8 cellular contexts compared by ENCODE assay signal in genomic region chr1:53739109-53739681, GRCh38. TPM values are rescaled to one million over a fixed set of nuclear protein-coding genes. Genes with fewer than 3 reads are reported as not detected.
A peak's percentile ranks its signal among the peaks of the same experiment; 100 is the strongest.
DNase-seq lines count a peak whose midpoint lies in the region; ATAC-seq and TF ChIP-seq lines count a peak whose summit lies in the region.

Gene GLIS1, minus strand, starts transcription at chr1:53739164. Its CDS starts 1,100 bp downstream, at chr1:53738064.

- intact Hi-C loops in esophagus squamous epithelium (cut with DNase I) = no loop called here

- H3K4me3 Mint-ChIP-seq in CD4-positive, CD25-positive, alpha-beta regulatory T cell = peak within 1 kb of the TSS; percentile 25 to 76 (median 64)
- peak within 1 kb of the TSS; percentile 50 for H3K4me3 Mint-ChIP-seq in stimulated activated effector memory CD8-positive, alpha-beta T cell treated with anti-CD3 and anti-CD28 coated beads, Interleukin-12 subunit alpha, Interleukin-12 subunit beta, amount 100 ng/mL, for 72 hours

- peaks cover 0 to 11% (median 3%) of the 10 kb centered on the region in 4 donors for H3K4me1 Mint-ChIP-seq in CD4-positive, CD25-positive, alpha-beta regulatory T cell
- H3K4me1 Mint-ChIP-seq in stimulated activated effector memory CD8-positive, alpha-beta T cell treated with anti-CD3 and anti-CD28 coated beads, Interleukin-12 subunit alpha, Interleukin-12 subunit beta, amount 100 ng/mL, for 72 hours = no peaks in the 10 kb centered on the region

- H3K36me3 ChIP-seq in CD4-positive, CD25-positive, alpha-beta regulatory T cell (ENCODE audit: control insufficient read depth, insufficient read depth, low read length) = no peaks in the 10 kb centered on the region
- no peaks in the 10 kb centered on the region for H3K36me3 ChIP-seq in esophagus squamous epithelium
- no peaks in the 10 kb centered on the region for H3K36me3 ChIP-seq in mucosa of stomach (ENCODE audit: control insufficient read depth, insufficient read depth, low read length)

- H3K4me3 ChIP-seq in CD4-positive, CD25-positive, alpha-beta regulatory T cell (ENCODE audit: low read depth, low read length) = peak within 1 kb of the TSS; percentile 26
- H3K4me3 ChIP-seq in esophagus squamous epithelium (peak within 1 kb of the TSS; percentile 28 to 82 (median 54)), mucosa of stomach (ENCODE audit: low read length) (no peak within 1 kb of the TSS)

- peak; percentile 43 to 62 for ATAC-seq in CD4-positive, CD25-positive, alpha-beta regulatory T cell (ENCODE audit: low read depth in 2 of 2)
- peak; percentile 96 for ATAC-seq in GM19328 (IDR thresholded peaks at IDR 0.05; ENCODE audit: unreplicated experiment)
- ATAC-seq in HG03432 (IDR thresholded peaks at IDR 0.05; ENCODE audit: unreplicated experiment) = peak; percentile 98
- ATAC-seq in stimulated activated effector memory CD8-positive, alpha-beta T cell treated with anti-CD3 and anti-CD28 coated beads, Interleukin-12 subunit alpha, Interleukin-12 subunit beta, amount 100 ng/mL, for 72 hours = peak; percentile 89

- peaks cover 73% of the 10 kb centered on the region for H3K27me3 Mint-ChIP-seq in CD4-positive, CD25-positive, alpha-beta regulatory T cell

- H3K4me1 ChIP-seq in CD4-positive, CD25-positive, alpha-beta regulatory T cell (ENCODE audit: control insufficient read depth, insufficient read depth, low read length, poor library complexity, severe bottlenecking) = peaks cover 12% of the 10 kb centered on the region
- H3K4me1 ChIP-seq in esophagus squamous epithelium = peaks cover 8 to 35% (median 23%) of the 10 kb centered on the region in 3 donors
- peaks cover 15% of the 10 kb centered on the region for H3K4me1 ChIP-seq in mucosa of stomach (ENCODE audit: control insufficient read depth, insufficient read depth, low read length)

- H3K27ac Mint-ChIP-seq in CD4-positive, CD25-positive, alpha-beta regulatory T cell = no peak within 1 kb of the TSS
- no peak within 1 kb of the TSS for H3K27ac Mint-ChIP-seq in stimulated activated effector memory CD8-positive, alpha-beta T cell treated with anti-CD3 and anti-CD28 coated beads, Interleukin-12 subunit alpha, Interleukin-12 subunit beta, amount 100 ng/mL, for 72 hours

- H3K9ac ChIP-seq in mucosa of stomach (ENCODE audit: low read length) = peak within 1 kb of the TSS; percentile 28

- no peak for TF ChIP-seq CTCF in esophagus squamous epithelium (IDR thresholded peaks at IDR 0.05)

- TF ChIP-seq POLR2A in esophagus squamous epithelium (IDR thresholded peaks at IDR 0.05) = no peak

- H3K27ac ChIP-seq in CD4-positive, CD25-positive, alpha-beta regulatory T cell (ENCODE audit: insufficient read depth, low read length, poor library complexity, severe bottlenecking) = no peak within 1 kb of the TSS
- peak within 1 kb of the TSS in 3 of 4 donors; percentile 8 to 68 (median 61) for H3K27ac ChIP-seq in esophagus squamous epithelium

- 0% methylated on average over 3 of the region's 73 CpGs; no CpG with 5 or more reads in 1 of the 2 donors for WGBS in esophagus squamous epithelium, 2 donors

- DNase-seq in CD4-positive, CD25-positive, alpha-beta regulatory T cell = peak in 2 of 3 donors; percentile 4 to 64
- peak; percentile 67 for DNase-seq in NCI-H460 (ENCODE audit: extremely low read depth, low read depth)
- DNase-seq in activated T-cell treated with anti-CD3 and anti-CD28 coated beads for 4 hours = peak; percentile 3
- no peak for DNase-seq in esophagus squamous epithelium (lab: John Stamatoyannopoulos, UW)
- peak; percentile 43 to 80 for DNase-seq in stimulated activated effector memory CD8-positive, alpha-beta T cell treated with anti-CD3 and anti-CD28 coated beads, Interleukin-12 subunit alpha, Interleukin-12 subunit beta, amount 100 ng/mL, for 72 hours (ENCODE audit: low spot score in 2 of 2)

- peaks cover 0 to 5% of the 10 kb centered on the region in 2 experiments for H3K9me3 ChIP-seq in CD4-positive, CD25-positive, alpha-beta regulatory T cell (ENCODE audit: control insufficient read depth in 2 of 2, low read length in 2 of 2)
- H3K9me3 ChIP-seq in esophagus squamous epithelium (peaks cover 0 to 8% (median 3%) of the 10 kb centered on the region in 3 donors), mucosa of stomach (ENCODE audit: control insufficient read depth, low read length) (no peaks in the 10 kb centered on the region)

- H3K36me3 Mint-ChIP-seq in CD4-positive, CD25-positive, alpha-beta regulatory T cell = no peaks in the 10 kb centered on the region
- H3K36me3 Mint-ChIP-seq in stimulated activated effector memory CD8-positive, alpha-beta T cell treated with anti-CD3 and anti-CD28 coated beads, Interleukin-12 subunit alpha, Interleukin-12 subunit beta, amount 100 ng/mL, for 72 hours = no peaks in the 10 kb centered on the region

- H3K9me3 Mint-ChIP-seq in CD4-positive, CD25-positive, alpha-beta regulatory T cell = peaks cover 0 to 8% (median 4%) of the 10 kb centered on the region in 7 donors
- peaks cover 5% of the 10 kb centered on the region for H3K9me3 Mint-ChIP-seq in stimulated activated effector memory CD8-positive, alpha-beta T cell treated with anti-CD3 and anti-CD28 coated beads, Interleukin-12 subunit alpha, Interleukin-12 subunit beta, amount 100 ng/mL, for 72 hours

- H3K27me3 ChIP-seq in CD4-positive, CD25-positive, alpha-beta regulatory T cell (ENCODE audit: control insufficient read depth, insufficient read depth, low read length) = peaks cover 19% of the 10 kb centered on the region
- peaks cover 8 to 95% (median 13%) of the 10 kb centered on the region in 4 donors for H3K27me3 ChIP-seq in esophagus squamous epithelium
- peaks cover 59% of the 10 kb centered on the region for H3K27me3 ChIP-seq in mucosa of stomach (ENCODE audit: control insufficient read depth, insufficient read depth, low read length)

RNA-seq across cellular contexts. Expression of gene GLIS1, which starts in this region (rescaled TPM):
- total RNA-seq in CD4-positive, CD25-positive, alpha-beta regulatory T cell = not detected
- not detected for polyA plus RNA-seq in CD4-positive, CD25-positive, alpha-beta regulatory T cell
- total RNA-seq in NCI-H460 (2014; rRNA removed; shearing (Covaris generic)) = 0.05 and 0.09 TPM in 2 replicates
- 0.18 and 0.51 TPM in 2 replicates for polyA plus RNA-seq in NCI-H460 (2014; cell fraction: nucleus; rRNA removed)
- total RNA-seq in esophagus squamous epithelium = under 1 TPM in 1 of 4 donors, not detected in 3; 0.57 TPM

Comparison
In these comparisons a context has a peak if more than half of its experiments do, and no peak if none do; other contexts are left out.
1. Peak in DNase-seq, ATAC-seq and H3K4me3 ChIP-seq in CD4-positive, CD25-positive, alpha-beta regulatory T cell; RNA of the gene not detected or under 1 TPM.
2. Peak in DNase-seq in NCI-H460; RNA of the gene not detected or under 1 TPM.